21 cellular contexts compared by ENCODE assay signal in the genomic region with DNA sequence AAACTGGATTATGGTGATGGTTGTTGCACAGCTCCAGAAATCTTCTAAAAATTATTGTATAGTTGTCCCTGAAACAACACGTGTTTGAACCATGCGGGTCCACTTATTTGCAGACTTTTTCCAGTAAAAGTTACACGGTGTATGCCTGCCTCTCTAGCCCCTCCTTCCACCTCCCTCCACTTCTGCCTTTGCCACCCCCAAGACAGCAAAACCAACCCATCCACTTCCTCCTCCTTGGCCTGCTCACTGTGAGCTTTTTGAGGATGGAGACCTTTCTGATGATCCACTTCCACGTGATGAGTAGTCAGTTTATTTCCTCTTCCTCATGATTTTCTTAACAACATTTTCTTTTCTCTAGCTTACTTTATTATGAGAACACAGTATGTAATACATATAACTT. TPM values are rescaled to one million over a fixed set of nuclear protein-coding genes. Genes with fewer than 3 reads are reported as not detected.
DNase-seq lines count a peak whose midpoint lies in the region; ATAC-seq, FAIRE-seq and TF ChIP-seq lines count a peak whose summit lies in the region.
"Had no signal": no experiment of that assay in that cellular context is flagged by ENCODE, and none has a peak within 500 bp of the region (broad histone marks: within the 10 kb centered on the region; RNA-seq: fewer than 3 reads in every experiment).

No MANE protein-coding gene starts in this region.

- no peaks in the 10 kb centered on the region for H3K9me3 ChIP-seq in kidney (ENCODE audit: control insufficient read depth in 1 of 2, low read length in 2 of 2)
- H3K9me3 ChIP-seq: body of pancreas, vagina had no signal

- H3K4me3 ChIP-seq in kidney (ENCODE audit: low read length in 2 of 2) = no peak overlapping the region
- H3K4me3 ChIP-seq: body of pancreas, coronary artery, HAP-1, vagina had no signal

- TF ChIP-seq CTCF in chondrocyte (IDR thresholded peaks at IDR 0.05) (no peak), kidney (IDR thresholded peaks at IDR 0.05; ENCODE audit: borderline replicate concordance, extremely low read depth, insufficient read depth) (no peak)

- H3K27ac Mint-ChIP-seq in chondrocyte (ENCODE audit: unreplicated experiment) = peak overlapping the region; percentile 5
- H3K27ac Mint-ChIP-seq: activated B cell treated with CpG ODN at 0.5 μM for 24 hours; activated naive CD8-positive, alpha-beta T cell treated with anti-CD3 and anti-CD28 coated beads, Interleukin-2, amount 10 ng/mL, durations not matched to agents 7 days and 5 days; activated T-helper 1 cell treated with anti-CD3 and anti-CD28 coated beads, Interleukin-12 subunit alpha, Interleukin-12 subunit beta, Interleukin-2, Interleukin-4 antibody, amounts not matched to agents 30 ng/mL and 10 ng/mL and 1 ng/mL, durations not matched to agents 14 hours and 24 hours and 36 hours had no signal

- peaks cover 4 to 7% of the 10 kb centered on the region in 2 donors for H3K4me1 ChIP-seq in kidney (ENCODE audit: control insufficient read depth in 1 of 2, insufficient read depth in 1 of 2, low read depth in 1 of 2, low read length in 2 of 2)

- ATAC-seq in GM21515 (IDR thresholded peaks at IDR 0.05; ENCODE audit: unreplicated experiment) = no peak
- no peak for ATAC-seq in HG02981 (IDR thresholded peaks at IDR 0.05; ENCODE audit: unreplicated experiment)
- ATAC-seq in GM18909 (IDR thresholded peaks at IDR 0.05; ENCODE audit: poor library complexity, unreplicated experiment) = no peak
- ATAC-seq: body of pancreas, foreskin keratinocyte had no signal

- peaks cover 13% of the 10 kb centered on the region for H3K4me1 Mint-ChIP-seq in chondrocyte (ENCODE audit: low read depth)

- no peaks in the 10 kb centered on the region for H3K36me3 ChIP-seq in kidney (ENCODE audit: control insufficient read depth in 1 of 2, insufficient read depth in 2 of 2, low read length in 2 of 2)
- H3K36me3 ChIP-seq: HAP-1, vagina had no signal

- H3K36me3 Mint-ChIP-seq in chondrocyte (ENCODE audit: low read depth) = no peaks in the 10 kb centered on the region
- H3K36me3 Mint-ChIP-seq: activated naive CD8-positive, alpha-beta T cell treated with anti-CD3 and anti-CD28 coated beads, Interleukin-2, amount 10 ng/mL, durations not matched to agents 7 days and 5 days had no signal

- no peak overlapping the region for H3K9ac ChIP-seq in kidney (ENCODE audit: low read length in 2 of 2)

- DNase-seq in GF-D8 (lab: John Stamatoyannopoulos, UW) (peak; percentile 6), NOMO-1 treated with DMSO at 0.1 percent for 48 hours (lab: John Stamatoyannopoulos, UW; ENCODE audit: unreplicated experiment) (peak; percentile 81), chondrocyte (ENCODE audit: low spot score) (no peak), pons (ENCODE audit: low spot score) (peak; percentile 84), kidney (no peak)
- DNase-seq: activated B cell treated with CpG ODN at 0.5 μM for 24 hours; activated CD8-positive, alpha-beta memory T cell treated with anti-CD3 and anti-CD28 coated beads for 24 hours; activated naive CD8-positive, alpha-beta T cell treated with anti-CD3 and anti-CD28 coated beads, Interleukin-2, amount 10 ng/mL, durations not matched to agents 7 days and 5 days; foreskin keratinocyte; NCI-H1436 treated with DMSO at 0.1 percent for 48 hours; NCI-H82; stimulated activated CD4-positive, alpha-beta T cell treated with anti-CD3 and anti-CD28 coated beads, Interleukin-4, amount 100 ng/mL, for 1 hour had no signal

- intact Hi-C loops in kidney (cut with DNase I) = no loop called here

- FAIRE-seq in kidney (lab: Jason Lieb, UNC) = no peak
- FAIRE-seq: GM19239 had no signal

- H3K4me3 Mint-ChIP-seq in chondrocyte (ENCODE audit: unreplicated experiment) = no peak overlapping the region
- H3K4me3 Mint-ChIP-seq: activated B cell treated with CpG ODN at 0.5 μM for 24 hours; activated naive CD8-positive, alpha-beta T cell treated with anti-CD3 and anti-CD28 coated beads, Interleukin-2, amount 10 ng/mL, durations not matched to agents 7 days and 5 days; activated T-helper 1 cell treated with anti-CD3 and anti-CD28 coated beads, Interleukin-12 subunit alpha, Interleukin-12 subunit beta, Interleukin-2, Interleukin-4 antibody, amounts not matched to agents 30 ng/mL and 10 ng/mL and 1 ng/mL, durations not matched to agents 14 hours and 24 hours and 36 hours had no signal

- H3K27ac ChIP-seq in kidney (ENCODE audit: low read depth in 2 of 2, low read length in 2 of 2) = no peak overlapping the region
- H3K27ac ChIP-seq: coronary artery, foreskin keratinocyte, vagina had no signal

- H3K27me3 Mint-ChIP-seq in chondrocyte (ENCODE audit: low read depth) = no peaks in the 10 kb centered on the region

- H3K9me3 Mint-ChIP-seq in chondrocyte (ENCODE audit: low read depth) = peaks cover 3% of the 10 kb centered on the region
- H3K9me3 Mint-ChIP-seq: activated B cell treated with CpG ODN at 0.5 μM for 24 hours; activated naive CD8-positive, alpha-beta T cell treated with anti-CD3 and anti-CD28 coated beads, Interleukin-2, amount 10 ng/mL, durations not matched to agents 7 days and 5 days had no signal

RNA-seq across cellular contexts. Expression of a gene that starts 5.4 kb away (rescaled TPM):
- 98.5 to 102 TPM (median 101 TPM) in 3 replicates for total RNA-seq in chondrocyte
- total RNA-seq in kidney = 143 TPM
- 32.3 TPM for polyA plus RNA-seq in kidney (ENCODE audit: insufficient read depth, low read depth, low replicate concordance)

Comparison
In these comparisons a context has a peak if more than half of its experiments do, and no peak if none do; other contexts are left out.
1. DNase-seq: peak in GF-D8 (single experiment), NOMO-1 treated with DMSO at 0.1 percent for 48 hours (single experiment) and pons (single experiment); none in chondrocyte (single experiment) and kidney (single experiment).